8 cellular contexts compared by ENCODE assay signal in genomic region chrX:68018248-68019203, GRCh38.
DNase-seq lines count a peak whose midpoint lies in the region; ATAC-seq and TF ChIP-seq lines count a peak whose summit lies in the region.

No MANE protein-coding gene starts in this region.

- TF ChIP-seq CTCF in chondrocyte (IDR thresholded peaks at IDR 0.05) (peak; percentile 55), osteocyte (IDR thresholded peaks at IDR 0.05) (peak; percentile 28)

- peak; percentile 9 for DNase-seq in activated CD4-positive, alpha-beta T cell treated with anti-CD3 and anti-CD28 coated beads for 36 hours
- no peak for DNase-seq in activated CD4-positive, alpha-beta T cell treated with anti-CD3 and anti-CD28 coated beads, Interleukin-2, amount 10 ng/mL, durations not matched to agents 24 days and 14 days
- peak; percentile 27 for DNase-seq in MV-4-11 (lab: John Stamatoyannopoulos, UW)
- DNase-seq in chondrocyte (ENCODE audit: low spot score) = no peak
- no peak for DNase-seq in osteocyte (ENCODE audit: extremely low spot score, unreplicated experiment)
- no peak for DNase-seq in NCI-H345 treated with DMSO at 0.1 percent for 48 hours (lab: John Stamatoyannopoulos, UW; ENCODE audit: unreplicated experiment)
- DNase-seq in DMS79 (lab: John Stamatoyannopoulos, UW) = no peak

- intact Hi-C loops in activated CD4-positive, alpha-beta T cell treated with anti-CD3 and anti-CD28 coated beads for 36 hours (cut with DNase I, micrococcal nuclease) = no loop called here
- intact Hi-C loops in activated CD4-positive, alpha-beta T cell treated with anti-CD3 and anti-CD28 coated beads, Interleukin-2, amount 10 ng/mL, durations not matched to agents 24 days and 14 days (cut with micrococcal nuclease) = no loop called here

- ATAC-seq in activated CD4-positive, alpha-beta T cell treated with anti-CD3 and anti-CD28 coated beads for 36 hours = no peak
- no peak for ATAC-seq in HG03439 (IDR thresholded peaks at IDR 0.05; ENCODE audit: unreplicated experiment)

- no peaks in the 10 kb centered on the region for H3K27me3 Mint-ChIP-seq in activated CD4-positive, alpha-beta T cell treated with anti-CD3 and anti-CD28 coated beads for 36 hours
- H3K27me3 Mint-ChIP-seq in activated CD4-positive, alpha-beta T cell treated with anti-CD3 and anti-CD28 coated beads, Interleukin-2, amount 10 ng/mL, durations not matched to agents 24 days and 14 days = no peaks in the 10 kb centered on the region
- H3K27me3 Mint-ChIP-seq in chondrocyte (ENCODE audit: low read depth) = no peaks in the 10 kb centered on the region
- no peaks in the 10 kb centered on the region for H3K27me3 Mint-ChIP-seq in osteocyte (ENCODE audit: unreplicated experiment)

- CTCF ChIA-PET in activated CD4-positive, alpha-beta T cell treated with anti-CD3 and anti-CD28 coated beads for 36 hours (lab: Charles Lee) = no interaction called here

- H3K9me3 Mint-ChIP-seq in activated CD4-positive, alpha-beta T cell treated with anti-CD3 and anti-CD28 coated beads for 36 hours (ENCODE audit: low read depth) = no peaks in the 10 kb centered on the region
- peaks cover 3% of the 10 kb centered on the region for H3K9me3 Mint-ChIP-seq in activated CD4-positive, alpha-beta T cell treated with anti-CD3 and anti-CD28 coated beads, Interleukin-2, amount 10 ng/mL, durations not matched to agents 24 days and 14 days
- peaks cover 23% of the 10 kb centered on the region for H3K9me3 Mint-ChIP-seq in chondrocyte (ENCODE audit: low read depth)
- peaks cover 13% of the 10 kb centered on the region for H3K9me3 Mint-ChIP-seq in osteocyte (ENCODE audit: unreplicated experiment)

- H3K4me3 Mint-ChIP-seq in activated CD4-positive, alpha-beta T cell treated with anti-CD3 and anti-CD28 coated beads for 36 hours = no peak overlapping the region
- no peak overlapping the region for H3K4me3 Mint-ChIP-seq in activated CD4-positive, alpha-beta T cell treated with anti-CD3 and anti-CD28 coated beads, Interleukin-2, amount 10 ng/mL, durations not matched to agents 24 days and 14 days
- H3K4me3 Mint-ChIP-seq in chondrocyte (ENCODE audit: unreplicated experiment) (no peak overlapping the region), osteocyte (ENCODE audit: unreplicated experiment) (no peak overlapping the region)

- no peaks in the 10 kb centered on the region for H3K4me1 Mint-ChIP-seq in activated CD4-positive, alpha-beta T cell treated with anti-CD3 and anti-CD28 coated beads for 36 hours
- no peaks in the 10 kb centered on the region for H3K4me1 Mint-ChIP-seq in activated CD4-positive, alpha-beta T cell treated with anti-CD3 and anti-CD28 coated beads, Interleukin-2, amount 10 ng/mL, durations not matched to agents 24 days and 14 days
- H3K4me1 Mint-ChIP-seq in chondrocyte (ENCODE audit: low read depth) (no peaks in the 10 kb centered on the region), osteocyte (ENCODE audit: unreplicated experiment) (no peaks in the 10 kb centered on the region)

- no peaks in the 10 kb centered on the region for H3K36me3 Mint-ChIP-seq in activated CD4-positive, alpha-beta T cell treated with anti-CD3 and anti-CD28 coated beads for 36 hours (ENCODE audit: low read depth)
- no peaks in the 10 kb centered on the region for H3K36me3 Mint-ChIP-seq in activated CD4-positive, alpha-beta T cell treated with anti-CD3 and anti-CD28 coated beads, Interleukin-2, amount 10 ng/mL, durations not matched to agents 24 days and 14 days (ENCODE audit: low read depth)
- H3K36me3 Mint-ChIP-seq in chondrocyte (ENCODE audit: low read depth) (no peaks in the 10 kb centered on the region), osteocyte (ENCODE audit: unreplicated experiment) (no peaks in the 10 kb centered on the region)

- POLR2A ChIA-PET in activated CD4-positive, alpha-beta T cell treated with anti-CD3 and anti-CD28 coated beads for 36 hours (lab: Charles Lee) = no interaction called here

- H3K27ac Mint-ChIP-seq in activated CD4-positive, alpha-beta T cell treated with anti-CD3 and anti-CD28 coated beads for 36 hours = no peak overlapping the region
- H3K27ac Mint-ChIP-seq in activated CD4-positive, alpha-beta T cell treated with anti-CD3 and anti-CD28 coated beads, Interleukin-2, amount 10 ng/mL, durations not matched to agents 24 days and 14 days = no peak overlapping the region
- H3K27ac Mint-ChIP-seq in chondrocyte (ENCODE audit: unreplicated experiment) = no peak overlapping the region
- no peak overlapping the region for H3K27ac Mint-ChIP-seq in osteocyte (ENCODE audit: unreplicated experiment)

Comparison
In these comparisons a context has a peak if more than half of its experiments do, and no peak if none do; other contexts are left out.
1. DNase-seq: peak in activated CD4-positive, alpha-beta T cell treated with anti-CD3 and anti-CD28 coated beads for 36 hours (single experiment) and MV-4-11 (single experiment); none in activated CD4-positive, alpha-beta T cell treated with anti-CD3 and anti-CD28 coated beads, Interleukin-2, amount 10 ng/mL, durations not matched to agents 24 days and 14 days (single experiment), chondrocyte (single experiment), osteocyte (single experiment), NCI-H345 treated with DMSO at 0.1 percent for 48 hours (single experiment) and DMS79 (single experiment).